In the genomic region with DNA sequence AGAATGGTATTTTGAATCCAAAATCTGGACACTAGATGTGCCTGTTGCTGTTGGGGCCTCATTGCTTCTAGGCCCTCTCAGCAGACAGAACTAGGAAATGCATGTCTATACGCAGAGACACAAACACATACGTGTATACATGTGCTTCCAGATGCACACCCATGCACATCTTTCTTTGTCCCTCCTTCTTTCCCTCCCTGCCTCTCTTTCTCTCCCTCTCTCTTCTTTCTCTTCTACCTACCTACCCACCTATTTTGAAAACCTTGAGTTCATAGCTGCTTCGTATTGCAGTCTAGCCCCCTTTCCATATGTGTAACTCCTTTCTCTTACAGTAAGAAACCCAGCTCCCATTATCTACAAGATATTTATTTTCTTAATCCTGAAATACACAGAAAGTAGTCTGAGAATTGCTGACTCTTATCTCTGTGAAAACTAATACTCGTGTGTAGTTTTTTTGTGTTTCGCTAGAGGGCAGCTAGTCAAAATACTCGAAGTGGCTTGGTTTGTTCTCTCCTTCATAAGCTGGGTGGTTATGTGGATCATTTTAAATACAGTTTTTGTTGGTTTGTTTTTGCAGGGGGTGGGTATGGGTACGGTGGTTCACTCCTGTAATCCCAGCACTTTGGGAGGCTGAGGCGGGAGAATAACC, we compare ENCODE assay signal across 12 cellular contexts. TPM values are rescaled to one million over a fixed set of nuclear protein-coding genes. Genes with fewer than 3 reads are reported as not detected.
DNase-seq lines count a peak whose midpoint lies in the region; ATAC-seq, FAIRE-seq and TF ChIP-seq lines count a peak whose summit lies in the region.
"Had no signal": no experiment of that assay in that cellular context is flagged by ENCODE, and none has a peak within 500 bp of the region (broad histone marks: within the 10 kb centered on the region; RNA-seq: fewer than 3 reads in every experiment).

No MANE protein-coding gene starts in this region.

- H2AK9ac ChIP-seq in IMR-90 (replicated peaks; ENCODE audit: low read depth, low read length, poor library complexity) = no peak overlapping the region

- WGBS in IMR-90 (ENCODE audit: extremely low coverage in 2 of 2, insufficient read length in 1 of 2), 2 experiments = 80% methylated on average over 2 of the region's 8 CpGs; no CpG with 5 or more reads in 1 of the 2 experiments
- 1% methylated on average over 8 of the region's 8 CpGs for WGBS in HepG2 (ENCODE audit: low lambda C conversion rate)

- H3K27me3 ChIP-seq in IMR-90 (ENCODE audit: control insufficient read depth, insufficient read depth, low read length) (no peaks in the 10 kb centered on the region), HepG2 (ENCODE audit: control insufficient read depth in 1 of 2, insufficient read depth in 2 of 2, low read length in 2 of 2) (peaks cover 1 to 24% of the 10 kb centered on the region in 2 experiments; a peak in 3 of 5 replicates)
- H3K27me3 ChIP-seq: thyroid gland had no signal

- H3K23ac ChIP-seq in IMR-90 (ENCODE audit: low read depth, low read length) = no peak overlapping the region

- dilution Hi-C loops in IMR-90 (cut with HindIII; ENCODE audit: low sequenced_read_pairs, unreplicated experiment) = no loop called here

- no peak overlapping the region for H3K18ac ChIP-seq in IMR-90 (ENCODE audit: low read depth, low read length)

- H3K27ac ChIP-seq in C4-2B (no peak overlapping the region), IMR-90 (ENCODE audit: insufficient read depth, low read length) (no peak overlapping the region), HepG2 (ENCODE audit: extremely low read length, insufficient read depth, low read length) (no peak overlapping the region)
- H3K27ac ChIP-seq: thyroid gland had no signal

- H4K8ac ChIP-seq in IMR-90 (ENCODE audit: low read depth in 2 of 2, low read length in 2 of 2) = no peak overlapping the region

- H2BK5ac ChIP-seq in IMR-90 (ENCODE audit: low read depth, low read length, poor library complexity, severe bottlenecking) = no peak overlapping the region

- H3K4me3 ChIP-seq in IMR-90 (ENCODE audit: insufficient read depth, low read depth, low read length) (no peak overlapping the region), HepG2 (replicated peaks in 1 of 3; ENCODE audit: insufficient read depth in 1 of 3, low read depth in 2 of 3, low read length in 3 of 3) (no peak overlapping the region)
- H3K4me3 ChIP-seq: HAP-1, thyroid gland had no signal

- TF ChIP-seq POLR2A in IMR-90 (IDR thresholded peaks at IDR 0.05; ENCODE audit: low read depth, low read length) = no peak
- no peak for TF ChIP-seq POLR2A in HepG2 (IDR thresholded peaks at IDR 0.05; ENCODE audit: insufficient read depth in 1 of 2, low read depth in 2 of 2, low read length in 2 of 2)

- ATAC-seq in IMR-90 (ENCODE audit: low read depth) (peak; percentile 90), HepG2 (peak; percentile 57; the same call in 2 of the 3 replicates), HG02970 (IDR thresholded peaks at IDR 0.05; ENCODE audit: low FRiP score, unreplicated experiment) (no peak)

- H2AFZ ChIP-seq in IMR-90 (replicated peaks; ENCODE audit: low read length, poor library complexity) (no peak overlapping the region), HepG2 (ENCODE audit: low read length) (no peak overlapping the region)

- no peak overlapping the region for H2BK20ac ChIP-seq in IMR-90 (ENCODE audit: low read depth, low read length)

- no peak overlapping the region for H4K91ac ChIP-seq in IMR-90 (ENCODE audit: insufficient read depth, low read depth, low read length)

- H3K36me3 ChIP-seq in IMR-90 (ENCODE audit: control insufficient read depth, insufficient read depth, low read length) = peaks cover 22% of the 10 kb centered on the region; the same call in 1 of the 2 replicates
- H3K36me3 ChIP-seq in HepG2 (replicated peaks in 1 of 2; ENCODE audit: control insufficient read depth in 1 of 2, insufficient read depth in 2 of 2, low read length in 2 of 2) = no peaks in the 10 kb centered on the region

- CTCF ChIA-PET in IMR-90 (lab: Yijun Ruan, JAX) = interaction anchor here (0.9 to 1.4 kb wide), 2 partner anchors 13 to 24 kb away, joined by 3 to 6 read pairs; no protein-coding TSS in a partner anchor
- CTCF ChIA-PET in HepG2 (lab: Yijun Ruan, JAX; ENCODE audit: low intra/inter-chr PET ratio, low total read pairs) = interaction anchor here (1.2 kb wide), 1 partner anchor 69 kb away, joined by 5 read pairs; no protein-coding TSS in a partner anchor

- H3K4ac ChIP-seq in IMR-90 (ENCODE audit: low read depth, low read length) = no peak overlapping the region

- no peaks in the 10 kb centered on the region for H3K9me3 ChIP-seq in IMR-90 (ENCODE audit: control insufficient read depth, insufficient read depth, low read length)
- H3K9me3 ChIP-seq in HepG2 (ENCODE audit: low read length) = no peaks in the 10 kb centered on the region
- H3K9me3 ChIP-seq: HAP-1, thyroid gland had no signal

- peak; percentile 70 for FAIRE-seq in HepG2 (lab: Jason Lieb, UNC)

- no peaks in the 10 kb centered on the region; the same call in 1 of the 2 replicates for H3K4me1 ChIP-seq in IMR-90 (ENCODE audit: control insufficient read depth, insufficient read depth, low read length)
- H3K4me1 ChIP-seq in HepG2 (ENCODE audit: insufficient read depth, low read length) = peaks cover 13% of the 10 kb centered on the region; the same call in 1 of the 2 replicates
- H3K4me1 ChIP-seq: HAP-1, thyroid gland had no signal

- DNase-seq in IMR-90 (peak; percentile 51), amniotic epithelial cell (ENCODE audit: low read depth) (peak; percentile 47), HepG2 (ENCODE audit: low spot score) (peak; percentile 29), DMS153 (lab: John Stamatoyannopoulos, UW) (no peak), NCI-H1105 (lab: John Stamatoyannopoulos, UW) (no peak)
- DNase-seq in activated CD4-positive, alpha-beta T cell treated with anti-CD3 and anti-CD28 coated beads, Interleukin-2, amount 50 U/mL, for 48 hours = no peak
- DNase-seq: hypothalamus, T-helper 2 cell, thyroid gland had no signal

- H3K79me1 ChIP-seq in IMR-90 (ENCODE audit: low read depth in 1 of 2, low read length in 2 of 2) = no peaks in the 10 kb centered on the region

- no peak overlapping the region for H2BK15ac ChIP-seq in IMR-90 (ENCODE audit: low read depth, low read length)

- no peak overlapping the region for H3K56ac ChIP-seq in IMR-90 (ENCODE audit: extremely low read depth, insufficient read depth, low read length)

- no peak overlapping the region for H2AK5ac ChIP-seq in IMR-90 (ENCODE audit: low read depth, low read length)

- in situ Hi-C loops in IMR-90 (cut with MboI; ENCODE audit: low sequenced_read_pairs) = no loop called here
- in situ Hi-C loops in HepG2 (cut with HindIII; ENCODE audit: extremely low pct_ligation_motif_present, low pct_unique_long_range_greater_than_20kb) = no loop called here

- H3K9me1 ChIP-seq in IMR-90 (ENCODE audit: insufficient read depth, low read length) = peaks cover 3% of the 10 kb centered on the region; the same call in 1 of the 2 replicates

- no peak for TF ChIP-seq RAD21 in IMR-90 (IDR thresholded peaks at IDR 0.05; ENCODE audit: low read length)
- no peak for TF ChIP-seq RAD21 in HepG2 (CRISPR knock-in tag; IDR thresholded peaks at IDR 0.05)

- no peak overlapping the region for H4K5ac ChIP-seq in IMR-90 (ENCODE audit: low read depth, low read length)

- POLR2A ChIA-PET in IMR-90 (lab: Charles Lee; ENCODE audit: unreplicated experiment) = no interaction called here
- POLR2A ChIA-PET in HepG2 (lab: Yijun Ruan, JAX) = interaction anchor here (0.6 to 1.4 kb wide), 5 partner anchors 9 to 26 kb away, joined by 3 to 6 read pairs (median 4); partner anchors contain the start of gene RPL32

- H3K14ac ChIP-seq in IMR-90 (replicated peaks; ENCODE audit: low read depth, low read length) = no peak overlapping the region

- H2BK120ac ChIP-seq in IMR-90 (ENCODE audit: low read depth, low read length) = no peak overlapping the region

- BruUV-seq in IMR-90 (replicated peaks; lab: Mats Ljungman, UMichigan) = no TSS peak
- no TSS peak for BruUV-seq in HepG2 (replicated peaks; lab: Mats Ljungman, UMichigan)

- no peak overlapping the region for H3K9ac ChIP-seq in IMR-90 (ENCODE audit: low read depth, low read length)
- H3K9ac ChIP-seq in HepG2 (ENCODE audit: insufficient read depth, low read depth, low read length) = no peak overlapping the region

- H3K4me2 ChIP-seq in IMR-90 (ENCODE audit: low read depth, low read length) (no peak overlapping the region), HepG2 (ENCODE audit: low read depth, low read length) (no peak overlapping the region)

- H3K79me2 ChIP-seq in HepG2 (ENCODE audit: insufficient read depth, low read length) = no peaks in the 10 kb centered on the region

- TF ChIP-seq CTCF in C4-2B (conservative IDR thresholded peaks at IDR 0.05) (peak; percentile 70), IMR-90 (conservative IDR thresholded peaks at IDR 0.05; ENCODE audit: low read depth, low read length) (peak; percentile 35; the same call in 1 of the 2 replicates), HepG2 (CRISPR knock-in tag; IDR thresholded peaks at IDR 0.05) (peak; percentile 44; the same call in 1 of the 2 replicates)

- H4K20me1 ChIP-seq in IMR-90 (ENCODE audit: insufficient read depth, low read length) (no peaks in the 10 kb centered on the region), HepG2 (ENCODE audit: insufficient read depth, low read length) (no peaks in the 10 kb centered on the region)

- no peak for TF ChIP-seq EP300 in HepG2 (IDR thresholded peaks at IDR 0.05; ENCODE audit: low read depth in 2 of 2, low read length in 2 of 2)
- no peak for TF ChIP-seq EP300 in HepG2 (CRISPR knock-in tag; IDR thresholded peaks at IDR 0.05; ENCODE audit: borderline replicate concordance)

- intact Hi-C loops in IMR-90 (cut with micrococcal nuclease) (no loop called here), HepG2 (cut with micrococcal nuclease; ENCODE audit: unreplicated experiment) (loop anchor here (2.0 kb wide), 1 partner anchor 70 kb away; no protein-coding TSS in a partner anchor)

RNA-seq across cellular contexts. Expression of gene RPL32, which starts 18.5 kb away (rescaled TPM):
- total RNA-seq in IMR-90 (2012; rRNA removed) (566 and 644 TPM in 2 replicates), HepG2 (2016; rRNA removed; fragmentation: Illumina TruSeq; extraction: Trizol) (1,781 and 2,179 TPM in 2 replicates)
- polyA plus RNA-seq in IMR-90 (2012; rRNA removed) (1,856 and 2,352 TPM in 2 replicates), HepG2 (2011; rRNA removed) (2,268 and 2,401 TPM in 2 replicates)
- polyA plus RNA-seq in IMR-90 (2012; cell fraction: cytosol; rRNA removed) = 1,242 and 1,359 TPM in 2 replicates
- 275 and 638 TPM in 2 replicates for polyA plus RNA-seq in IMR-90 (2012; cell fraction: nucleus; rRNA removed; ENCODE audit: low replicate concordance)
- total RNA-seq in HepG2 (2016; cell fraction: cytosol; rRNA removed; fragmentation: Illumina TruSeq; extraction: Trizol; ENCODE audit: low read depth) = 3,269 and 3,354 TPM in 2 replicates
- total RNA-seq in HepG2 (2016; cell fraction: insoluble cytoplasmic fraction; rRNA removed; fragmentation: Illumina TruSeq; extraction: Trizol) = 1,702 and 2,262 TPM in 2 replicates
- total RNA-seq in HepG2 (2016; cell fraction: membrane; rRNA removed; fragmentation: Illumina TruSeq; extraction: Trizol) = 4,253 and 4,526 TPM in 2 replicates
- 560 and 609 TPM in 2 replicates for total RNA-seq in HepG2 (2016; cell fraction: nucleus; rRNA removed; fragmentation: Illumina TruSeq; extraction: Trizol)
- polyA plus RNA-seq in HepG2 (2011; cell fraction: cytosol; rRNA removed) = 1,778 and 1,795 TPM in 2 replicates
- polyA plus RNA-seq in HepG2 (2011; cell fraction: nucleus; rRNA removed) = 459 and 538 TPM in 2 replicates
- 2,727 and 3,505 TPM in 2 replicates for polyA plus RNA-seq in HepG2 (2012)
- 4,453 and 4,819 TPM in 2 replicates for polyA plus RNA-seq in HepG2 (2016; cell fraction: cytosol; fragmentation: Illumina TruSeq; extraction: Trizol; ENCODE audit: low read depth)
- polyA plus RNA-seq in HepG2 (2016; cell fraction: insoluble cytoplasmic fraction; fragmentation: Illumina TruSeq; extraction: Trizol; ENCODE audit: low read depth) = 2,446 and 2,535 TPM in 2 replicates
- polyA plus RNA-seq in HepG2 (2016; cell fraction: membrane; fragmentation: Illumina TruSeq; extraction: Trizol; ENCODE audit: low read depth) = 4,866 and 4,953 TPM in 2 replicates
- polyA plus RNA-seq in HepG2 (2016; cell fraction: nucleus; fragmentation: Illumina TruSeq; extraction: Trizol; ENCODE audit: insufficient read depth, low read depth) = 1,119 and 1,145 TPM in 2 replicates
- 371 and 1,174 TPM in 2 replicates for polyA minus RNA-seq in HepG2 (2011; rRNA and poly(A)+ RNA removed; ENCODE audit: low replicate concordance)
- 694 and 812 TPM in 2 replicates for polyA minus RNA-seq in HepG2 (2011; cell fraction: cytosol; rRNA and poly(A)+ RNA removed)
- 216 and 257 TPM in 2 replicates for polyA minus RNA-seq in HepG2 (2011; cell fraction: nucleus; rRNA and poly(A)+ RNA removed)

RNA-seq across cellular contexts. Expression of gene CAND2, which starts 26.4 kb away (rescaled TPM):
- total RNA-seq in IMR-90 (2012; rRNA removed) (2.5 and 2.9 TPM in 2 replicates), HepG2 (2016; rRNA removed; fragmentation: Illumina TruSeq; extraction: Trizol) (not detected in 2 replicates)
- polyA plus RNA-seq in IMR-90 (2012; rRNA removed) (4.9 and 5.7 TPM in 2 replicates), HepG2 (2011; rRNA removed) (0.01 and 0.09 TPM in 2 replicates)
- polyA plus RNA-seq in IMR-90 (2012; cell fraction: cytosol; rRNA removed) = 4.3 and 7.4 TPM in 2 replicates
- polyA plus RNA-seq in IMR-90 (2012; cell fraction: nucleus; rRNA removed; ENCODE audit: low replicate concordance) = 11.5 and 21.5 TPM in 2 replicates
- not detected in 2 replicates for total RNA-seq in HepG2 (2016; cell fraction: cytosol; rRNA removed; fragmentation: Illumina TruSeq; extraction: Trizol; ENCODE audit: low read depth)
- total RNA-seq in HepG2 (2016; cell fraction: insoluble cytoplasmic fraction; rRNA removed; fragmentation: Illumina TruSeq; extraction: Trizol) = not detected in 2 replicates
- total RNA-seq in HepG2 (2016; cell fraction: membrane; rRNA removed; fragmentation: Illumina TruSeq; extraction: Trizol) = not detected in 2 replicates
- not detected in 2 replicates for total RNA-seq in HepG2 (2016; cell fraction: nucleus; rRNA removed; fragmentation: Illumina TruSeq; extraction: Trizol)
- 0.03 TPM in 1 of 2 replicates, not detected in the other for polyA plus RNA-seq in HepG2 (2011; cell fraction: cytosol; rRNA removed)
- polyA plus RNA-seq in HepG2 (2011; cell fraction: nucleus; rRNA removed) = 0.05 and 0.12 TPM in 2 replicates
- polyA plus RNA-seq in HepG2 (2012) = 0.07 and 0.13 TPM in 2 replicates
- polyA plus RNA-seq in HepG2 (2016; cell fraction: cytosol; fragmentation: Illumina TruSeq; extraction: Trizol; ENCODE audit: low read depth) = not detected in 2 replicates
- not detected in 2 replicates for polyA plus RNA-seq in HepG2 (2016; cell fraction: insoluble cytoplasmic fraction; fragmentation: Illumina TruSeq; extraction: Trizol; ENCODE audit: low read depth)
- not detected in 2 replicates for polyA plus RNA-seq in HepG2 (2016; cell fraction: membrane; fragmentation: Illumina TruSeq; extraction: Trizol; ENCODE audit: low read depth)
- not detected in 2 replicates for polyA plus RNA-seq in HepG2 (2016; cell fraction: nucleus; fragmentation: Illumina TruSeq; extraction: Trizol; ENCODE audit: insufficient read depth, low read depth)
- 0.04 and 0.26 TPM in 2 replicates for polyA minus RNA-seq in HepG2 (2011; rRNA and poly(A)+ RNA removed; ENCODE audit: low replicate concordance)
- polyA minus RNA-seq in HepG2 (2011; cell fraction: cytosol; rRNA and poly(A)+ RNA removed) = not detected in 2 replicates
- polyA minus RNA-seq in HepG2 (2011; cell fraction: nucleus; rRNA and poly(A)+ RNA removed) = 0.12 TPM in 1 of 2 replicates, not detected in the other

Comparison
In these comparisons a context has a peak if more than half of its experiments do, and no peak if none do; other contexts are left out.
1. DNase-seq: peak in IMR-90 (single experiment), amniotic epithelial cell (single experiment) and HepG2 (single experiment); none in activated CD4-positive, alpha-beta T cell treated with anti-CD3 and anti-CD28 coated beads, Interleukin-2, amount 50 U/mL, for 48 hours (0 of 2), DMS153 (single experiment) and NCI-H1105 (single experiment).
2. Peak in every context shown above with its lines, with median percentiles within 50 percentile points of each other: CTCF ChIP-seq.